Comparison of ENCODE assay signal across 29 cellular contexts in the genomic region with DNA sequence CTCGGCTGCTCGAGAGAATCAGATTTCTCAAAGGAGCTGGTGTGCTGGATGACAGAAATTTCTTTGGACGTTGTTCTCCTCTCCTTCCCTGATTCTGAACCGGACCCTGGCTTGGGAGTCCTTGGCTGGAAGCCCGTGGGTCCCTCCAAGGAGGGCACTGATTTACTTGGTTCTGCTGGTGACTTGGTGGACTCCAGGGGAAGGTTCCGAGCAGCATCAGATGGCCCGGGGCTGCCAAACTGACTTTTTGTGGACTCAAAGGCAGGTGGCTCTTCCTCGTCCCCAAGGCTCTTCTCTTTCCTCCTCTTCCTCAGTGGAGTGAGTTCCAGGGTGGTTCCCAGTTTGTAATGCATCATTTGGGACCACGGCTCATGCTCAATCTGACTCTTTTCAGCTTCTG.
DNase-seq lines count a peak whose midpoint lies in the region; ATAC-seq, FAIRE-seq and TF ChIP-seq lines count a peak whose summit lies in the region.
"Had no signal": no experiment of that assay in that cellular context is flagged by ENCODE, and none has a peak within 500 bp of the region (broad histone marks: within the 10 kb centered on the region; RNA-seq: fewer than 3 reads in every experiment).

No MANE protein-coding gene starts in this region.

- H3K4me2 ChIP-seq in BLaER1 treated with 17β-estradiol and CSF1 and Interleukin-3, amounts not matched to agents 10 nM and 100 nM = peak overlapping the region in 6 of 11 experiments; percentile 65 to 94 (median 82); a peak in 6 of 22 replicates
- no peak overlapping the region for H3K4me2 ChIP-seq in HCT116 (ENCODE audit: low read length)
- H3K4me2 ChIP-seq: A549, PC-9 had no signal

- no peaks in the 10 kb centered on the region for H3K27me3 ChIP-seq in BLaER1 treated with 17β-estradiol and CSF1 and Interleukin-3, amounts not matched to agents 10 nM and 100 nM
- H3K27me3 ChIP-seq in HCT116 (ENCODE audit: insufficient read depth, low read length) (no peaks in the 10 kb centered on the region), pancreas (no peaks in the 10 kb centered on the region)
- H3K27me3 ChIP-seq: MG63, SJCRH30 had no signal

- TF ChIP-seq CTCF in HCT116 (IDR thresholded peaks at IDR 0.05 in 2 of 3, conservative IDR thresholded peaks at IDR 0.05 in 1 of 3; ENCODE audit: borderline replicate concordance in 1 of 3, insufficient read depth in 1 of 3, low read depth in 2 of 3, low read length in 2 of 3) = no peak
- no peak for TF ChIP-seq CTCF in pancreas (IDR thresholded peaks at IDR 0.05)

- no peaks in the 10 kb centered on the region for H3K27me3 Mint-ChIP-seq in central memory CD8-positive, alpha-beta T cell

- DNase-seq in HCT116 (ENCODE audit: low read depth, low spot score) (no peak), pancreas (no peak), cerebellum (ENCODE audit: low spot score) (no peak), mucosa of gallbladder (ENCODE audit: low spot score) (no peak)
- DNase-seq in central memory CD8-positive, alpha-beta T cell (ENCODE audit: low spot score in 2 of 2) = no peak
- DNase-seq in stimulated activated effector memory CD8-positive, alpha-beta T cell treated with anti-CD3 and anti-CD28 coated beads, Interleukin-12 subunit alpha, Interleukin-12 subunit beta, amount 100 ng/mL, for 72 hours (ENCODE audit: low spot score in 2 of 2) = no peak
- DNase-seq: CD8-positive, alpha-beta T cell; DMS 273 treated with DMSO at 0.1 percent for 48 hours; DMS79 treated with DMSO at 0.1 percent for 48 hours; IMR-90; KG1; MG63; NCI-H1105 treated with DMSO at 0.1 percent for 48 hours; NCI-H146; NCI-H1930; NCI-H2107; NCI-H446; NCI-H526; NCI-H82; NK-92 treated with Interleukin-12 subunit alpha and Interleukin-12 subunit beta, amount 100 ng/mL, for 24 hours; PC-9; SJCRH30 had no signal

- RAD21 ChIA-PET in HCT116 (lab: Charles Lee; ENCODE audit: low non-redundant PET in 1 of 2, low total read pairs in 2 of 2, uncharacterized antibody in 2 of 2, unreplicated experiment in 2 of 2) = no interaction called here

- POLR2A ChIA-PET in HCT116 (lab: Charles Lee) = no interaction called here

- ATAC-seq in HCT116 (no peak), pancreas (no peak)
- ATAC-seq in central memory CD8-positive, alpha-beta T cell (replicated peaks; ENCODE audit: extremely low read depth, poor library complexity, severe bottlenecking) = no peak
- ATAC-seq in stimulated activated effector memory CD8-positive, alpha-beta T cell treated with anti-CD3 and anti-CD28 coated beads, Interleukin-12 subunit alpha, Interleukin-12 subunit beta, amount 100 ng/mL, for 72 hours = no peak
- ATAC-seq: A549; CD8-positive, alpha-beta T cell; Right ventricle myocardium inferior; SK-N-SH treated with all-trans-retinoic acid at 6 μM for 48 hours had no signal

- H3K9me3 Mint-ChIP-seq in central memory CD8-positive, alpha-beta T cell = no peaks in the 10 kb centered on the region
- no peaks in the 10 kb centered on the region for H3K9me3 Mint-ChIP-seq in stimulated activated effector memory CD8-positive, alpha-beta T cell treated with anti-CD3 and anti-CD28 coated beads, Interleukin-12 subunit alpha, Interleukin-12 subunit beta, amount 100 ng/mL, for 72 hours
- H3K9me3 Mint-ChIP-seq: CD8-positive, alpha-beta T cell had no signal

- intact Hi-C loops in HCT116 (cut with micrococcal nuclease) (no loop called here), pancreas (cut with DNase I) (no loop called here)

- BruUV-seq in HCT116 (replicated peaks; lab: Mats Ljungman, UMichigan) = TSS peak; percentile 33

- peaks cover 11% of the 10 kb centered on the region for H3K4me1 Mint-ChIP-seq in central memory CD8-positive, alpha-beta T cell
- peaks cover 24% of the 10 kb centered on the region for H3K4me1 Mint-ChIP-seq in stimulated activated effector memory CD8-positive, alpha-beta T cell treated with anti-CD3 and anti-CD28 coated beads, Interleukin-12 subunit alpha, Interleukin-12 subunit beta, amount 100 ng/mL, for 72 hours

- peaks cover 0 to 52% (median 11%) of the 10 kb centered on the region in 11 experiments; a peak in 12 of 22 replicates for H3K36me3 ChIP-seq in BLaER1 treated with 17β-estradiol and CSF1 and Interleukin-3, amounts not matched to agents 10 nM and 100 nM
- H3K36me3 ChIP-seq in HCT116 (ENCODE audit: control insufficient read depth in 1 of 2, insufficient read depth in 2 of 2, low read length in 2 of 2) (no peaks in the 10 kb centered on the region), pancreas (no peaks in the 10 kb centered on the region)
- H3K36me3 ChIP-seq: MG63, SJCRH30 had no signal

- H3K9ac ChIP-seq in BLaER1 treated with 17β-estradiol and CSF1 and Interleukin-3, amounts not matched to agents 10 nM and 100 nM = no peak overlapping the region
- no peak overlapping the region for H3K9ac ChIP-seq in HCT116 (ENCODE audit: low read length)

- H3K79me2 ChIP-seq in HCT116 (ENCODE audit: insufficient read depth, low read length) = no peaks in the 10 kb centered on the region

- 81 to 87% methylated on average over 9 of the region's 9 CpGs for WGBS in pancreas, 2 donors

- peaks cover 0 to 14% (median 0%) of the 10 kb centered on the region in 11 experiments; a peak in 2 of 22 replicates for H4K20me1 ChIP-seq in BLaER1 treated with 17β-estradiol and CSF1 and Interleukin-3, amounts not matched to agents 10 nM and 100 nM
- H4K20me1 ChIP-seq in HCT116 (ENCODE audit: insufficient read depth) = no peaks in the 10 kb centered on the region

- H3K36me3 Mint-ChIP-seq in central memory CD8-positive, alpha-beta T cell (ENCODE audit: insufficient read depth) = peaks cover 2% of the 10 kb centered on the region
- peaks cover 65% of the 10 kb centered on the region for H3K36me3 Mint-ChIP-seq in stimulated activated effector memory CD8-positive, alpha-beta T cell treated with anti-CD3 and anti-CD28 coated beads, Interleukin-12 subunit alpha, Interleukin-12 subunit beta, amount 100 ng/mL, for 72 hours

- CTCF ChIA-PET in HCT116 (lab: Charles Lee) = no interaction called here

- H3K4me3 ChIP-seq in BLaER1 treated with 17β-estradiol and CSF1 and Interleukin-3, amounts not matched to agents 10 nM and 100 nM = no peak overlapping the region
- H3K4me3 ChIP-seq in HCT116 (replicated peaks in 1 of 2; ENCODE audit: low read depth in 1 of 2, low read length in 2 of 2) (no peak overlapping the region), pancreas (no peak overlapping the region)
- H3K4me3 ChIP-seq: A549, MG63, PC-9, SJCRH30 had no signal

- H3K27ac Mint-ChIP-seq in central memory CD8-positive, alpha-beta T cell (ENCODE audit: low read depth) = peak overlapping the region; percentile 75
- peak overlapping the region; percentile 12 for H3K27ac Mint-ChIP-seq in stimulated activated effector memory CD8-positive, alpha-beta T cell treated with anti-CD3 and anti-CD28 coated beads, Interleukin-12 subunit alpha, Interleukin-12 subunit beta, amount 100 ng/mL, for 72 hours
- H3K27ac Mint-ChIP-seq: CD8-positive, alpha-beta T cell had no signal

- H2AFZ ChIP-seq in HCT116 (ENCODE audit: low read depth, low read length, poor library complexity, severe bottlenecking) = no peak overlapping the region
- H2AFZ ChIP-seq: PC-9 had no signal

- peak overlapping the region in 2 of 11 experiments; percentile 6 to 61; a peak in 1 of 22 replicates for H3K27ac ChIP-seq in BLaER1 treated with 17β-estradiol and CSF1 and Interleukin-3, amounts not matched to agents 10 nM and 100 nM
- no peak overlapping the region for H3K27ac ChIP-seq in HCT116 (ENCODE audit: low read depth, low read length)
- no peak overlapping the region for H3K27ac ChIP-seq in pancreas
- H3K27ac ChIP-seq: A549, C4-2B, PC-9, SJCRH30 had no signal

- H3K9me3 ChIP-seq in BLaER1 treated with 17β-estradiol and CSF1 and Interleukin-3, amounts not matched to agents 10 nM and 100 nM (replicated peaks in 1 of 11) = no peaks in the 10 kb centered on the region
- H3K9me3 ChIP-seq in HCT116 (ENCODE audit: control insufficient read depth in 1 of 2, insufficient read depth in 1 of 2, low read depth in 1 of 2, low read length in 2 of 2) = no peaks in the 10 kb centered on the region
- H3K9me3 ChIP-seq in pancreas = no peaks in the 10 kb centered on the region
- H3K9me3 ChIP-seq: A549, MG63, SJCRH30 had no signal

- no peak for TF ChIP-seq POLR2A in HCT116 (IDR thresholded peaks at IDR 0.05; ENCODE audit: borderline replicate concordance, extremely low read depth, insufficient read depth, insufficient read length)

- no peak for TF ChIP-seq RAD21 in HCT116 (IDR thresholded peaks at IDR 0.05; ENCODE audit: low read depth)

- no peak overlapping the region for H3K4me3 Mint-ChIP-seq in central memory CD8-positive, alpha-beta T cell
- no peak overlapping the region for H3K4me3 Mint-ChIP-seq in stimulated activated effector memory CD8-positive, alpha-beta T cell treated with anti-CD3 and anti-CD28 coated beads, Interleukin-12 subunit alpha, Interleukin-12 subunit beta, amount 100 ng/mL, for 72 hours
- H3K4me3 Mint-ChIP-seq: CD8-positive, alpha-beta T cell had no signal

- peaks cover 24 to 54% (median 40%) of the 10 kb centered on the region in 10 experiments for H3K4me1 ChIP-seq in BLaER1 treated with 17β-estradiol and CSF1 and Interleukin-3, amounts not matched to agents 10 nM and 100 nM
- H3K4me1 ChIP-seq in HCT116 (ENCODE audit: control insufficient read depth in 1 of 2, insufficient read depth in 2 of 2, low read length in 2 of 2) = no peaks in the 10 kb centered on the region
- H3K4me1 ChIP-seq in pancreas = no peaks in the 10 kb centered on the region
- H3K4me1 ChIP-seq: A549, SJCRH30 had no signal

- FAIRE-seq in pancreas (lab: Jason Lieb, UNC) = no peak
- FAIRE-seq: A549, GM18507, H54 had no signal

- H3K9me2 ChIP-seq in HCT116 (ENCODE audit: insufficient read depth) = no peaks in the 10 kb centered on the region

TF ChIP-seq in HCT116, 20 proteins besides CTCF, POLR2A, EP300 and RAD21:
- TF ChIP-seq, protein P1, sequence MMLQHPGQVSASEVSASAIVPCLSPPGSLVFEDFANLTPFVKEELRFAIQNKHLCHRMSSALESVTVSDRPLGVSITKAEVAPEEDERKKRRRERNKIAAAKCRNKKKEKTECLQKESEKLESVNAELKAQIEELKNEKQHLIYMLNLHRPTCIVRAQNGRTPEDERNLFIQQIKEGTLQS (IDR thresholded peaks at IDR 0.05) = no peak
